Comparison of ENCODE assay signal across 24 cellular contexts in the genomic region with DNA sequence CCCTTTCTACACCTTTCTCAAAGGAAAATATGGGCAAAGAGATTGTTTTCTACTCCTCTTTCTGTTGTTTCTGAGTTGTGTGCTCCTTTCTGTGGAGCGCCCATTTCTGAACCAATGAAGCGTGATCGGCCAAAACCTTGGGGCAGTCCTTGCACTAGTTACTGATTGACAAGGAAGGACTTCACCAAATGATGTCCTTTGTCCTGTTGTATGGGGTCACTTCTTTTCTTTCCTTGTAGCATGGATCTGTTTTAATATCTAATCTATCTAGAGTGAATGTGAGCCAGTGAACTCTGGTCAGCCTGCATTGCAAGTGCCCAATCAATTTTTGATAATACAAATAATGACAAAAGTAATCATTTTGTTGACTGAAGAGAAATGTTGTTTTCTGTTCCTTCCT.
"Had no signal": no experiment of that assay in that cellular context is flagged by ENCODE, and none has a peak within 500 bp of the region (broad histone marks: within the 10 kb centered on the region; RNA-seq: fewer than 3 reads in every experiment).

No MANE protein-coding gene starts in this region.

- H3K27ac ChIP-seq: adrenal gland, KMS-11, SK-N-MC had no signal

- DNase-seq: activated CD4-positive, alpha-beta T cell treated with anti-CD3 and anti-CD28 coated beads for 4 hours; activated CD8-positive, alpha-beta memory T cell treated with anti-CD3 and anti-CD28 coated beads, Interleukin-2, amount 50 U/mL, for 4 hours; activated CD8-positive, alpha-beta T cell treated with anti-CD3 and anti-CD28 coated beads for 36 hours; activated naive CD4-positive, alpha-beta T cell treated with anti-CD3 and anti-CD28 coated beads, Interleukin-2, amount 50 U/mL, for 16 hours; activated naive CD8-positive, alpha-beta T cell treated with anti-CD3 and anti-CD28 coated beads, Interleukin-2, amount 10 ng/mL, durations not matched to agents 7 days and 5 days; activated T-cell treated with anti-CD3 and anti-CD28 coated beads, Interleukin-2, amount 50 U/mL, for 72 hours; adrenal gland; anterior cingulate cortex; caudate nucleus; NCI-H1092; NCI-H1417; NCI-H1930; NCI-H2171 treated with DMSO at 0.1 percent for 48 hours; NCI-H226; NCI-H510A; NCI-H526 treated with DMSO at 0.1 percent for 48 hours; NCI-H82; RPMI8226; T-helper 1 cell; WERI-Rb-1 had no signal

- H3K4me3 ChIP-seq: adrenal gland, SK-N-MC had no signal

- H3K36me3 ChIP-seq: adrenal gland, WERI-Rb-1 had no signal

- H3K4me1 ChIP-seq: adrenal gland had no signal

- H3K9me3 Mint-ChIP-seq: activated CD8-positive, alpha-beta T cell treated with anti-CD3 and anti-CD28 coated beads for 36 hours; activated naive CD8-positive, alpha-beta T cell treated with anti-CD3 and anti-CD28 coated beads, Interleukin-2, amount 10 ng/mL, durations not matched to agents 7 days and 5 days; activated T-cell treated with anti-CD3 and anti-CD28 coated beads, Interleukin-2, amount 50 U/mL, for 72 hours; activated T-helper 2 cell treated with anti-CD3 and anti-CD28 coated beads, Interferon-gamma antibody, Interleukin-2, Interleukin-4, amounts not matched to agents 10 μg/mL and 5 μg/mL and 100 μg/mL, durations not matched to agents 14 hours and 24 hours and 36 hours had no signal

- ATAC-seq: activated CD8-positive, alpha-beta T cell treated with anti-CD3 and anti-CD28 coated beads for 36 hours; activated T-cell treated with anti-CD3 and anti-CD28 coated beads, Interleukin-2, amount 50 U/mL, for 72 hours; Right ventricle myocardium inferior had no signal

- H3K36me3 Mint-ChIP-seq: activated naive CD8-positive, alpha-beta T cell treated with anti-CD3 and anti-CD28 coated beads, Interleukin-2, amount 10 ng/mL, durations not matched to agents 7 days and 5 days had no signal

- H3K9me3 ChIP-seq: adrenal gland had no signal

- H3K4me3 Mint-ChIP-seq: activated CD8-positive, alpha-beta T cell treated with anti-CD3 and anti-CD28 coated beads for 36 hours; activated naive CD8-positive, alpha-beta T cell treated with anti-CD3 and anti-CD28 coated beads, Interleukin-2, amount 10 ng/mL, durations not matched to agents 7 days and 5 days; activated T-cell treated with anti-CD3 and anti-CD28 coated beads, Interleukin-2, amount 50 U/mL, for 72 hours had no signal

- H3K27ac Mint-ChIP-seq: activated CD8-positive, alpha-beta T cell treated with anti-CD3 and anti-CD28 coated beads for 36 hours; activated naive CD8-positive, alpha-beta T cell treated with anti-CD3 and anti-CD28 coated beads, Interleukin-2, amount 10 ng/mL, durations not matched to agents 7 days and 5 days; activated T-cell treated with anti-CD3 and anti-CD28 coated beads, Interleukin-2, amount 50 U/mL, for 72 hours; activated T-helper 2 cell treated with anti-CD3 and anti-CD28 coated beads, Interferon-gamma antibody, Interleukin-2, Interleukin-4, amounts not matched to agents 10 μg/mL and 5 μg/mL and 100 μg/mL, durations not matched to agents 14 hours and 24 hours and 36 hours had no signal
